ENCODE assay signal across 6 cellular contexts in the genomic region with DNA sequence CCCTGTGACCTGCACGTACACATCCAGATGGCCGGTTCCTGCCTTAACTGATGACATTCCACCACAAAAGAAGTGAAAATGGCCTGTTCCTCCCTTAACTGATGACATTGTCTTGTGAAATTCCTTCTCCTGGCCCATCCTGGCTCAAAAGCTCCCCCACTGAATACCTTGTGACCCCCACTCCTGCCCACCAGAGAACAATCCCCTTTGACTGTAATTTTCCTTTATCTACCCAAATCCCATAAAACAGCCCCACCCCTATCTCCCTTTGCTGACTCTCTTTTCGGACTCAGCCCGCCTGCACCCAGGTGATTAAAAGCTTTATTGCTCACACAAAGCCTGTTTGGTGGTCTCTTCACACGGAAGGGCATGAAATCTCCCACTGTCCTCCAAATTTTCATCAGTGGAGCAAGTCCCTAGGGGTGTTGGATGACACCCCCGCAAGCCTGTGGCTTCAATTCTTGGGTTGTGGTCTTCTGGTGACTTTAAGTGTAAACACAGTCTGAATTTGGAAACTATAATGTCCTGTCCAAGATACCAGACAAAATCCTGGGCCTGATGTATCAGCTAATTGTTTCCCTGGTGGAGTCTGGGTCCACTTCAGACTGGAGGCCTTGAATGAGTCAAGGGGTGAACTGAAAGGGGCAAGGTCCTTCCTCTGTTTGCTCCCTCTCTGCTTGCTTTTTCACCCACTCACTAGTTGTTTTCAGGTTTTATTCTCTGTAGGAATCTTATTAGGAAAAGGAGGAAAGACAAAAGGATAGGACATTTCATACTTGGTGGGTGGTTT. TPM values are rescaled to one million over a fixed set of nuclear protein-coding genes. Genes with fewer than 3 reads are reported as not detected.
"Had no signal": no experiment of that assay in that cellular context is flagged by ENCODE, and none has a peak within 500 bp of the region (broad histone marks: within the 10 kb centered on the region; RNA-seq: fewer than 3 reads in every experiment).

No MANE protein-coding gene starts in this region.

RNA-seq across cellular contexts. Expression of a gene that starts 29.3 kb away (rescaled TPM):
- total RNA-seq: activated CD4-positive, alpha-beta T cell treated with anti-CD3 and anti-CD28 coated beads for 36 hours; activated CD4-positive, alpha-beta T cell treated with anti-CD3 and anti-CD28 coated beads, Interleukin-2, amount 10 ng/mL, durations not matched to agents 7 days and 5 days; activated CD8-positive, alpha-beta T cell treated with anti-CD3 and anti-CD28 coated beads, Interleukin-2, amount 10 ng/mL, durations not matched to agents 7 days and 5 days; activated naive CD8-positive, alpha-beta T cell treated with anti-CD3 and anti-CD28 coated beads, Interleukin-2, amount 10 ng/mL, durations not matched to agents 7 days and 5 days; activated T-helper 2 cell treated with anti-CD3 and anti-CD28 coated beads, Interferon-gamma antibody, Interleukin-2, Interleukin-4, amounts not matched to agents 10 μg/mL and 5 μg/mL and 100 μg/mL, durations not matched to agents 14 hours and 24 hours and 36 hours; T-helper 17 cell had no signal
